9 cellular contexts compared by ENCODE assay signal in the genomic region with DNA sequence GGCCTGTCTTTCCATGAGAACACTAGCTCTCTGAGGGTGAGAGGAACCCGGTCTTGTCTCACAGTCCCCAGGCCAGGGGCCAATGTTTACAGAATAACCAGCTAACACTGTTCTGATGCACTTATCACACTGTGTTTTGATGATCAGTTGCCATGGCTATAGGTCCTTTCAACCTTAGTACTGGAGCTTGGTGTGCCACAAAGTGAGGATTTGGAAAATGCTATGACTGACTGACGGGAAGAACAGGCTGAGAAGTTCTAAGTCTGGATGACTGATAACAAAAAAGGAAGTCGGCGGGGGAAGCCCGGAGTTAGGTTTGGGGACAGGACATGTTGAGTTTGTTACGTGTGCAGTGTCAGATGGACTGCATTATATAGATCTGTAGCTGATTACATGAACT.
DNase-seq lines count a peak whose midpoint lies in the region; ATAC-seq and TF ChIP-seq lines count a peak whose summit lies in the region.
"Had no signal": no experiment of that assay in that cellular context is flagged by ENCODE, and none has a peak within 500 bp of the region (broad histone marks: within the 10 kb centered on the region; RNA-seq: fewer than 3 reads in every experiment).

No MANE protein-coding gene starts in this region.

- intact Hi-C loops in aorta (cut with DNase I) = no loop called here

- H3K36me3 ChIP-seq in Peyer's patch (no peaks in the 10 kb centered on the region), aorta (ENCODE audit: control insufficient read depth in 1 of 2, insufficient read depth in 2 of 2, low read length in 1 of 2) (peaks cover 0 to 2% of the 10 kb centered on the region in 2 donors)

- H3K4me1 ChIP-seq in Peyer's patch (no peaks in the 10 kb centered on the region), aorta (ENCODE audit: control insufficient read depth in 1 of 2, insufficient read depth in 2 of 2, low read length in 2 of 2) (no peaks in the 10 kb centered on the region)

- no peaks in the 10 kb centered on the region for H3K27me3 ChIP-seq in Peyer's patch
- no peaks in the 10 kb centered on the region for H3K27me3 ChIP-seq in aorta (ENCODE audit: control insufficient read depth in 1 of 2, insufficient read depth in 2 of 2, low read length in 1 of 2)

- H3K4me3 ChIP-seq in Peyer's patch (no peak overlapping the region), aorta (ENCODE audit: low read length in 2 of 2) (no peak overlapping the region)

- TF ChIP-seq CTCF in Peyer's patch (IDR thresholded peaks at IDR 0.05) = no peak

- H3K27ac ChIP-seq in Peyer's patch (no peak overlapping the region), aorta (ENCODE audit: low read depth in 1 of 2, low read length in 2 of 2) (no peak overlapping the region)

- DNase-seq in medulla oblongata (ENCODE audit: extremely low spot score) (peak; percentile 49), Peyer's patch (no peak), aorta (no peak), NOMO-1 treated with dmso at 0.1 percent for 144 hours (lab: John Stamatoyannopoulos, UW; ENCODE audit: unreplicated experiment) (no peak)
- DNase-seq: HCEC 1CT, T-helper 9 cell had no signal

- H3K9me3 ChIP-seq in Peyer's patch (no peaks in the 10 kb centered on the region), aorta (ENCODE audit: control insufficient read depth, low read length) (peaks cover 1% of the 10 kb centered on the region)

- ATAC-seq in GM18867 (IDR thresholded peaks at IDR 0.05; ENCODE audit: unreplicated experiment) = peak; percentile 93
- ATAC-seq in GM21576 (IDR thresholded peaks at IDR 0.05; ENCODE audit: unreplicated experiment) = peak; percentile 89
- peak; percentile 86 for ATAC-seq in HG03565 (IDR thresholded peaks at IDR 0.05; ENCODE audit: unreplicated experiment)
- ATAC-seq in aorta (ENCODE audit: low FRiP score) = no peak

- 75 to 77% methylated on average over 6 of the region's 6 CpGs for WGBS in aorta, 2 donors

- TF ChIP-seq POLR2A in Peyer's patch (IDR thresholded peaks at IDR 0.05) = no peak
